Comparison of ENCODE assay signal across 22 cellular contexts in the genomic region with DNA sequence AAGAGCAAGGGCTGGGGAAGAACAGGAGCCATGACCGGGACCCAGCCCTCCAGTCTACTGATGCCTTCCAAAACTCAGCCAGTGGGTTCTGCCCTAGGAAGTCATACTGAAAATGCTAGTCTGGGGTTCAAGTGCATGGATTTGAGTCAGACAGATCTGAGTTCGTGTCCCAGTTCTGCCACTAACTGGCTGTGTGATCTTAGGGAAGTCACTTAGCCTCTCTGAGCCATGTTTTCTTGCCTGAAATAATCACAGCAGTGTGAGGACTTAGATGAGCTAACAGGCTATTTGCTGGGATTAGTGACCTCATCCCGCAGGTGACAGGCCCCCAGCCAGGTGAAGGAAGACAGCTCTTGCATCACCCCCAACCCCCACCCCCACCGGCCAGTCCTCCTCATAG. TPM values are rescaled to one million over a fixed set of nuclear protein-coding genes. Genes with fewer than 3 reads are reported as not detected.
DNase-seq lines count a peak whose midpoint lies in the region; ATAC-seq, FAIRE-seq and TF ChIP-seq lines count a peak whose summit lies in the region.
"Had no signal": no experiment of that assay in that cellular context is flagged by ENCODE, and none has a peak within 500 bp of the region (broad histone marks: within the 10 kb centered on the region; RNA-seq: fewer than 3 reads in every experiment).

No MANE protein-coding gene starts in this region.

- H3K36me3 Mint-ChIP-seq in activated T-helper 1 cell treated with anti-CD3 and anti-CD28 coated beads, Interleukin-12 subunit alpha, Interleukin-12 subunit beta, Interleukin-2, Interleukin-4 antibody, amounts not matched to agents 30 ng/mL and 10 ng/mL and 1 ng/mL, durations not matched to agents 14 hours and 24 hours and 36 hours (ENCODE audit: low read depth): peaks cover 3% of the 10 kb centered on the region
- H3K36me3 Mint-ChIP-seq: CD4-positive, CD25-positive, alpha-beta regulatory T cell; CD8-positive, alpha-beta memory T cell had no signal

- H3K27ac Mint-ChIP-seq in activated T-helper 1 cell treated with anti-CD3 and anti-CD28 coated beads, Interleukin-12 subunit alpha, Interleukin-12 subunit beta, Interleukin-2, Interleukin-4 antibody, amounts not matched to agents 30 ng/mL and 10 ng/mL and 1 ng/mL, durations not matched to agents 14 hours and 24 hours and 36 hours: peak overlapping the region; percentile 58
- H3K27ac Mint-ChIP-seq: CD4-positive, CD25-positive, alpha-beta regulatory T cell; CD8-positive, alpha-beta memory T cell; GM23338 had no signal

- 88 to 100% (median 94%) methylated on average over 4 of the region's 4 CpGs for WGBS in heart left ventricle, 4 donors
- WGBS in A549 (ENCODE audit: missing lambda C conversion rate): 39% methylated on average over 3 of the region's 4 CpGs

- DNase-seq in Right ventricle myocardium inferior (ENCODE audit: missing footprints): peak; percentile 2
- no peak for DNase-seq in heart left ventricle
- DNase-seq in A549 (ENCODE audit: low read depth in 1 of 2, low spot score in 1 of 2): no peak
- no peak for DNase-seq in activated T-helper 1 cell treated with anti-CD3 and anti-CD28 coated beads, Interleukin-12 subunit alpha, Interleukin-12 subunit beta, Interleukin-2, Interleukin-4 antibody, amounts not matched to agents 30 ng/mL and 10 ng/mL and 1 ng/mL, durations not matched to agents 14 hours and 24 hours and 36 hours (ENCODE audit: low spot score)
- no peak for DNase-seq in urothelium cell line (ENCODE audit: low spot score)
- DNase-seq in NCI-H2227 (lab: John Stamatoyannopoulos, UW; ENCODE audit: unreplicated experiment): no peak
- DNase-seq in SIG-M5 treated with dmso at 0.1 percent for 504 hours (lab: John Stamatoyannopoulos, UW; ENCODE audit: unreplicated experiment): no peak
- DNase-seq: ACHN; BE2C; CD4-positive, CD25-positive, alpha-beta regulatory T cell; CD8-positive, alpha-beta memory T cell; COR-L47; DMS 273 treated with DMSO at 0.1 percent for 48 hours; DMS79; GDM1; H7 had no signal

- H3K4me2 ChIP-seq in A549: no peak overlapping the region
- H3K4me2 ChIP-seq: GM23338 had no signal

- H3K4me3 ChIP-seq in heart left ventricle: no peak overlapping the region
- H3K4me3 ChIP-seq in A549: no peak overlapping the region
- H3K4me3 ChIP-seq: GM23338 had no signal

- POLR2A ChIA-PET in A549 (lab: Yijun Ruan, JAX): interaction anchor here (3.9 kb wide), 1 partner anchor 18 kb away, joined by 15 read pairs; the partner anchor contains the start of gene FDXR

- TF ChIP-seq RAD21 in A549 (conservative IDR thresholded peaks at IDR 0.05 in 1 of 2, IDR thresholded peaks at IDR 0.05 in 1 of 2): no peak

- no peak overlapping the region for H3K27ac ChIP-seq in heart left ventricle
- no peak overlapping the region for H3K27ac ChIP-seq in A549

- no peaks in the 10 kb centered on the region for H3K36me3 ChIP-seq in heart left ventricle
- H3K36me3 ChIP-seq: BE2C had no signal

- H3K27me3 Mint-ChIP-seq in activated T-helper 1 cell treated with anti-CD3 and anti-CD28 coated beads, Interleukin-12 subunit alpha, Interleukin-12 subunit beta, Interleukin-2, Interleukin-4 antibody, amounts not matched to agents 30 ng/mL and 10 ng/mL and 1 ng/mL, durations not matched to agents 14 hours and 24 hours and 36 hours (ENCODE audit: insufficient read depth): peaks cover 37% of the 10 kb centered on the region

- peaks cover 15% of the 10 kb centered on the region for H3K4me1 Mint-ChIP-seq in activated T-helper 1 cell treated with anti-CD3 and anti-CD28 coated beads, Interleukin-12 subunit alpha, Interleukin-12 subunit beta, Interleukin-2, Interleukin-4 antibody, amounts not matched to agents 30 ng/mL and 10 ng/mL and 1 ng/mL, durations not matched to agents 14 hours and 24 hours and 36 hours (ENCODE audit: low read depth)
- H3K4me1 Mint-ChIP-seq: GM23338 had no signal

- FAIRE-seq in A549 (lab: Jason Lieb, UNC) (no peak), urothelium cell line (lab: Jason Lieb, UNC) (peak; percentile 42)
- FAIRE-seq: GM12892, GM18507 had no signal

- ATAC-seq in Right ventricle myocardium inferior (no peak), heart left ventricle (no peak), A549 (no peak)
- ATAC-seq: GM23338, HCT116 had no signal

- peaks cover 34 to 85% (median 61%) of the 10 kb centered on the region in 9 donors for H3K27me3 ChIP-seq in heart left ventricle

- H3K4me3 Mint-ChIP-seq in activated T-helper 1 cell treated with anti-CD3 and anti-CD28 coated beads, Interleukin-12 subunit alpha, Interleukin-12 subunit beta, Interleukin-2, Interleukin-4 antibody, amounts not matched to agents 30 ng/mL and 10 ng/mL and 1 ng/mL, durations not matched to agents 14 hours and 24 hours and 36 hours: peak overlapping the region; percentile 7
- H3K4me3 Mint-ChIP-seq: CD8-positive, alpha-beta memory T cell; GM23338 had no signal

- CTCF ChIA-PET in A549 (lab: Yijun Ruan, JAX): interaction anchor here (0.9 to 42.4 kb wide), 5 partner anchors 3 to 198 kb away, joined by 5 to 1302 read pairs (median 851); partner anchors contain the start of genes FDXR, GRIN2C and NAT9

- no peak for TF ChIP-seq CTCF in heart left ventricle (IDR thresholded peaks at IDR 0.05)
- no peak for TF ChIP-seq CTCF in A549 (IDR thresholded peaks at IDR 0.05)

- H3K9me3 Mint-ChIP-seq in activated T-helper 1 cell treated with anti-CD3 and anti-CD28 coated beads, Interleukin-12 subunit alpha, Interleukin-12 subunit beta, Interleukin-2, Interleukin-4 antibody, amounts not matched to agents 30 ng/mL and 10 ng/mL and 1 ng/mL, durations not matched to agents 14 hours and 24 hours and 36 hours: no peaks in the 10 kb centered on the region
- H3K9me3 Mint-ChIP-seq: CD8-positive, alpha-beta memory T cell; GM23338 had no signal

- H3K4me1 ChIP-seq in heart left ventricle (peaks cover 0 to 25% (median 4%) of the 10 kb centered on the region in 12 donors), A549 (peaks cover 14% of the 10 kb centered on the region)

- H3K9me3 ChIP-seq in heart left ventricle (no peaks in the 10 kb centered on the region), A549 (no peaks in the 10 kb centered on the region)
- H3K9me3 ChIP-seq: BE2C had no signal

- TF ChIP-seq POLR2A in heart left ventricle (IDR thresholded peaks at IDR 0.05): no peak
- TF ChIP-seq POLR2A in A549 (IDR thresholded peaks at IDR 0.05; ENCODE audit: low read length): no peak

- intact Hi-C loops in Right ventricle myocardium inferior (cut with DNase I): no loop called here
- intact Hi-C loops in heart left ventricle (cut with DNase I): no loop called here
- intact Hi-C loops in activated T-helper 1 cell treated with anti-CD3 and anti-CD28 coated beads, Interleukin-12 subunit alpha, Interleukin-12 subunit beta, Interleukin-2, Interleukin-4 antibody, amounts not matched to agents 30 ng/mL and 10 ng/mL and 1 ng/mL, durations not matched to agents 14 hours and 24 hours and 36 hours (cut with micrococcal nuclease): no loop called here

- no peak for TF ChIP-seq EP300 in A549 (IDR thresholded peaks at IDR 0.05)

TF ChIP-seq in A549, 52 proteins besides CTCF, POLR2A, EP300 and RAD21:
- TF ChIP-seq POLR2AphosphoS2 (conservative IDR thresholded peaks at IDR 0.05; ENCODE audit: low read length) (no peak), ZFP36 (IDR thresholded peaks at IDR 0.05; ENCODE audit: borderline replicate concordance, partially characterized antibody) (peak; percentile 56), JUN (IDR thresholded peaks at IDR 0.05) (no peak), KDM1A (IDR thresholded peaks at IDR 0.05; ENCODE audit: low read depth) (no peak)

RNA-seq across cellular contexts. Expression of gene GRIN2C, which starts 4.4 kb away (rescaled TPM):
- 1.2 TPM for total RNA-seq in Right ventricle myocardium inferior
- 1 to 10 TPM in 2 of 9 donors, under 1 TPM in 7; 0.09 to 3.1 (median 0.45) TPM for total RNA-seq in heart left ventricle
- under 1 TPM; 0.23 to 0.25 TPM for polyA plus RNA-seq in heart left ventricle
- polyA plus RNA-seq in A549 (2011; rRNA removed): 0.15 and 0.17 TPM in 2 replicates
- polyA plus RNA-seq in A549 (2012; cell fraction: cytosol; rRNA removed): 0.16 and 0.21 TPM in 2 replicates
- polyA plus RNA-seq in A549 (2012; cell fraction: nucleus; rRNA removed): 2.9 and 3.4 TPM in 2 replicates
- 0.28 to 0.77 TPM (median 0.40 TPM) in 3 replicates for polyA plus RNA-seq in A549 (2017; fragmentation: RNase III; extraction: RNeasy Plus Mini Kit Qiagen cat#74134 plus additional on column Dnase treatment)
- polyA minus RNA-seq in A549 (2011; rRNA and poly(A)+ RNA removed): 0.24 and 0.45 TPM in 2 replicates
- total RNA-seq in activated T-helper 1 cell treated with anti-CD3 and anti-CD28 coated beads, Interleukin-12 subunit alpha, Interleukin-12 subunit beta, Interleukin-2, Interleukin-4 antibody, amounts not matched to agents 30 ng/mL and 10 ng/mL and 1 ng/mL, durations not matched to agents 14 hours and 24 hours and 36 hours: 0.02 and 0.34 TPM in 2 replicates
- total RNA-seq: CD4-positive, CD25-positive, alpha-beta regulatory T cell; CD8-positive, alpha-beta memory T cell; Daoy; H7 had no signal
- polyA plus RNA-seq: CD4-positive, CD25-positive, alpha-beta regulatory T cell; CD8-positive, alpha-beta memory T cell had no signal

RNA-seq across cellular contexts. Expression of gene FDXR, which starts 17.5 kb away (rescaled TPM):
- 4.3 TPM for total RNA-seq in Right ventricle myocardium inferior
- 1 to 10 TPM; 2.5 to 8.7 (median 4.7) TPM for total RNA-seq in heart left ventricle
- 1 to 10 TPM; 3.7 to 5.5 TPM for polyA plus RNA-seq in heart left ventricle
- polyA plus RNA-seq in A549 (2011; rRNA removed): 32.5 and 33.0 TPM in 2 replicates
- polyA plus RNA-seq in A549 (2012; cell fraction: cytosol; rRNA removed): 50.7 and 61.9 TPM in 2 replicates
- 91.7 and 96.4 TPM in 2 replicates for polyA plus RNA-seq in A549 (2012; cell fraction: nucleus; rRNA removed)
- polyA plus RNA-seq in A549 (2017; fragmentation: RNase III; extraction: RNeasy Plus Mini Kit Qiagen cat#74134 plus additional on column Dnase treatment): 43.3 to 51.8 TPM (median 44.5 TPM) in 3 replicates
- polyA minus RNA-seq in A549 (2011; rRNA and poly(A)+ RNA removed): 21.3 and 32.0 TPM in 2 replicates
- 20.1 and 21.5 TPM in 2 replicates for total RNA-seq in activated T-helper 1 cell treated with anti-CD3 and anti-CD28 coated beads, Interleukin-12 subunit alpha, Interleukin-12 subunit beta, Interleukin-2, Interleukin-4 antibody, amounts not matched to agents 30 ng/mL and 10 ng/mL and 1 ng/mL, durations not matched to agents 14 hours and 24 hours and 36 hours

RNA-seq across cellular contexts. Expression of gene FADS6, which starts 38.1 kb away (rescaled TPM):
- total RNA-seq in Right ventricle myocardium inferior (0.19 TPM), heart left ventricle (not detected)
- polyA plus RNA-seq in heart left ventricle (not detected), A549 (2011; rRNA removed) (not detected in 2 replicates), A549 (2017; fragmentation: RNase III; extraction: RNeasy Plus Mini Kit Qiagen cat#74134 plus additional on column Dnase treatment) (0.04 TPM in 1 of 3 replicates, not detected in the others)
- polyA plus RNA-seq in A549 (2012; cell fraction: cytosol; rRNA removed): 0.03 TPM in 1 of 2 replicates, not detected in the other
- polyA plus RNA-seq in A549 (2012; cell fraction: nucleus; rRNA removed): 0.02 TPM in 1 of 2 replicates, not detected in the other
- not detected in 2 replicates for polyA minus RNA-seq in A549 (2011; rRNA and poly(A)+ RNA removed)
- total RNA-seq in activated T-helper 1 cell treated with anti-CD3 and anti-CD28 coated beads, Interleukin-12 subunit alpha, Interleukin-12 subunit beta, Interleukin-2, Interleukin-4 antibody, amounts not matched to agents 30 ng/mL and 10 ng/mL and 1 ng/mL, durations not matched to agents 14 hours and 24 hours and 36 hours: not detected in 2 replicates
- total RNA-seq: A172; CD4-positive, CD25-positive, alpha-beta regulatory T cell; CD8-positive, alpha-beta memory T cell; Daoy; H7 had no signal
- polyA plus RNA-seq: CD4-positive, CD25-positive, alpha-beta regulatory T cell; CD8-positive, alpha-beta memory T cell had no signal
